Comparison of ENCODE assay signal across 10 cellular contexts in genomic region chr9:111959468-111959941, GRCh38.
DNase-seq lines count a peak whose midpoint lies in the region; ATAC-seq and TF ChIP-seq lines count a peak whose summit lies in the region.
"Had no signal": no experiment of that assay in that cellular context is flagged by ENCODE, and none has a peak within 500 bp of the region (broad histone marks: within the 10 kb centered on the region; RNA-seq: fewer than 3 reads in every experiment).

No MANE protein-coding gene starts in this region.

- H3K4me3 ChIP-seq in HEK293 (ENCODE audit: low read depth, low read length) (no peak overlapping the region), heart left ventricle (no peak overlapping the region), smooth muscle cell (no peak overlapping the region)
- H3K4me3 ChIP-seq: testis had no signal

- TF ChIP-seq CTCF in HEK293 (tag by site-specific recombination; IDR thresholded peaks at IDR 0.05) (no peak), heart left ventricle (IDR thresholded peaks at IDR 0.05) (no peak), smooth muscle cell (IDR thresholded peaks at IDR 0.05; ENCODE audit: borderline replicate concordance, insufficient read depth, poor library complexity, severe bottlenecking) (no peak)
- no peak for TF ChIP-seq CTCF in activated CD8-positive, alpha-beta T cell treated with anti-CD3 and anti-CD28 coated beads for 36 hours (IDR thresholded peaks at IDR 0.05)

- WGBS in heart left ventricle, 4 donors = 57 to 83% (median 59%) methylated on average over 2 of the region's 2 CpGs
- WGBS in smooth muscle cell (ENCODE audit: low lambda C conversion rate) = 32% methylated on average over 2 of the region's 2 CpGs

- H3K4me1 ChIP-seq in HEK293 (ENCODE audit: control insufficient read depth, insufficient read depth, low read length) (peaks cover 19% of the 10 kb centered on the region), heart left ventricle (peaks cover 0 to 35% (median 7%) of the 10 kb centered on the region in 12 donors), smooth muscle cell (ENCODE audit: low read depth) (no peaks in the 10 kb centered on the region)

- DNase-seq in RPMI7951 (ENCODE audit: low read depth) (peak; percentile 87), heart left ventricle (peak in 2 of 5 donors; percentile 33 to 51), smooth muscle cell (lab: John Stamatoyannopoulos, UW; ENCODE audit: unreplicated experiment) (no peak), NAMALWA (ENCODE audit: low spot score) (no peak)
- no peak for DNase-seq in activated CD8-positive, alpha-beta memory T cell treated with anti-CD3 and anti-CD28 coated beads for 24 hours
- no peak for DNase-seq in activated CD8-positive, alpha-beta T cell treated with anti-CD3 and anti-CD28 coated beads for 36 hours
- DNase-seq: activated naive CD4-positive, alpha-beta T cell; testis had no signal

- no peak overlapping the region for H3K4me3 Mint-ChIP-seq in activated CD8-positive, alpha-beta T cell treated with anti-CD3 and anti-CD28 coated beads for 36 hours

- H3K27ac ChIP-seq in HEK293 (ENCODE audit: extremely low read depth, low read depth, low read length) (no peak overlapping the region; the same call in 1 of the 2 replicates), heart left ventricle (peak overlapping the region in 1 of 12 donors; percentile 77), smooth muscle cell (ENCODE audit: low read depth) (peak overlapping the region; percentile 82)
- H3K27ac ChIP-seq: testis had no signal

- H3K27ac Mint-ChIP-seq in activated CD8-positive, alpha-beta T cell treated with anti-CD3 and anti-CD28 coated beads for 36 hours = no peak overlapping the region

- H3K27me3 Mint-ChIP-seq in activated CD8-positive, alpha-beta T cell treated with anti-CD3 and anti-CD28 coated beads for 36 hours = peaks cover 2% of the 10 kb centered on the region

- H4K20me1 ChIP-seq in smooth muscle cell (ENCODE audit: low read depth) = no peaks in the 10 kb centered on the region

- H3K36me3 Mint-ChIP-seq in activated CD8-positive, alpha-beta T cell treated with anti-CD3 and anti-CD28 coated beads for 36 hours (ENCODE audit: low read depth) = no peaks in the 10 kb centered on the region

- H3K9me3 Mint-ChIP-seq in activated CD8-positive, alpha-beta T cell treated with anti-CD3 and anti-CD28 coated beads for 36 hours = no peaks in the 10 kb centered on the region

- H2AFZ ChIP-seq in smooth muscle cell (ENCODE audit: low read depth) = no peak overlapping the region

- H3K36me3 ChIP-seq in HEK293 (ENCODE audit: control insufficient read depth in 2 of 2, insufficient read depth in 1 of 2, low read length in 2 of 2) (no peaks in the 10 kb centered on the region), heart left ventricle (no peaks in the 10 kb centered on the region), smooth muscle cell (ENCODE audit: low read depth) (no peaks in the 10 kb centered on the region)

- peak overlapping the region; percentile 65 for H3K4me2 ChIP-seq in smooth muscle cell

- H3F3A ChIP-seq in smooth muscle cell (ENCODE audit: low read depth) = peaks cover 3% of the 10 kb centered on the region

- H3K9me3 ChIP-seq in HEK293 (ENCODE audit: control insufficient read depth, insufficient read depth, low read depth, low read length) = no peaks in the 10 kb centered on the region
- no peaks in the 10 kb centered on the region for H3K9me3 ChIP-seq in heart left ventricle
- no peaks in the 10 kb centered on the region for H3K9me3 ChIP-seq in smooth muscle cell (replicated peaks; ENCODE audit: low read depth)
- H3K9me3 ChIP-seq: testis had no signal

- no peaks in the 10 kb centered on the region for H3K27me3 ChIP-seq in heart left ventricle
- no peaks in the 10 kb centered on the region for H3K27me3 ChIP-seq in smooth muscle cell (ENCODE audit: low read depth)
- H3K27me3 ChIP-seq: testis had no signal

- intact Hi-C loops in heart left ventricle (cut with DNase I) = loop anchor here in 1 of 10 donors (10.0 kb wide), 1 partner anchor 65 kb away; the partner anchor contains the start of gene UGCG
- intact Hi-C loops in activated CD8-positive, alpha-beta T cell treated with anti-CD3 and anti-CD28 coated beads for 36 hours (cut with micrococcal nuclease) = no loop called here

- no peak overlapping the region for H3K9ac ChIP-seq in smooth muscle cell (ENCODE audit: low read depth)

- H3K79me2 ChIP-seq in smooth muscle cell (ENCODE audit: low read depth) = no peaks in the 10 kb centered on the region

- POLR2A ChIA-PET in HEK293 (lab: Yijun Ruan, JAX) = interaction anchor here (0.8 to 1.5 kb wide), 2 partner anchors 62 to 63 kb away, joined by 3 to 5 read pairs; partner anchors contain the start of gene UGCG
- POLR2A ChIA-PET in activated CD8-positive, alpha-beta T cell treated with anti-CD3 and anti-CD28 coated beads for 36 hours (lab: Charles Lee) = no interaction called here

- peak; percentile 66 to 94 (median 82) for ATAC-seq in heart left ventricle
- ATAC-seq in activated CD8-positive, alpha-beta T cell treated with anti-CD3 and anti-CD28 coated beads for 36 hours = no peak
- no peak for ATAC-seq in HG03439 (IDR thresholded peaks at IDR 0.05; ENCODE audit: unreplicated experiment)

- peaks cover 20% of the 10 kb centered on the region for H3K4me1 Mint-ChIP-seq in activated CD8-positive, alpha-beta T cell treated with anti-CD3 and anti-CD28 coated beads for 36 hours (ENCODE audit: low read depth)

- TF ChIP-seq POLR2A in heart left ventricle (IDR thresholded peaks at IDR 0.05) = no peak

- CTCF ChIA-PET in HEK293 (lab: Yijun Ruan, JAX) = interaction anchor here (1.1 to 1.6 kb wide), 4 partner anchors 14 to 140 kb away, joined by 3 to 4 read pairs (median 4); no protein-coding TSS in a partner anchor
- CTCF ChIA-PET in activated CD8-positive, alpha-beta T cell treated with anti-CD3 and anti-CD28 coated beads for 36 hours (lab: Charles Lee) = interaction anchor here (1.0 to 1.4 kb wide), 2 partner anchors 116 to 200 kb away, joined by 3 to 5 read pairs; no protein-coding TSS in a partner anchor

TF ChIP-seq in HEK293, 187 proteins besides CTCF, POLR2A, EP300 and RAD21 (continues in another document):
- no peak for TF ChIP-seq ZNF121 (tag by site-specific recombination; IDR thresholded peaks at IDR 0.05)
- no peak for TF ChIP-seq ZNF26 (tag by site-specific recombination; IDR thresholded peaks at IDR 0.05)
- TF ChIP-seq INSM2 (tag by site-specific recombination; IDR thresholded peaks at IDR 0.05) = peak; percentile 48; the same call in 1 of the 2 replicates
- peak; percentile 64; the same call in 1 of the 2 replicates for TF ChIP-seq ZBTB6 (tag by site-specific recombination; IDR thresholded peaks at IDR 0.05)
- TF ChIP-seq OSR2 (tag by site-specific recombination; IDR thresholded peaks at IDR 0.05) = peak; percentile 62
- TF ChIP-seq KLF9 (tag by site-specific recombination; IDR thresholded peaks at IDR 0.05; ENCODE audit: low read depth) = no peak
- TF ChIP-seq KLF17 (tag by site-specific recombination; IDR thresholded peaks at IDR 0.05) = peak; percentile 43; the same call in 1 of the 2 replicates

Comparison
In these comparisons a context has a peak if more than half of its experiments do, and no peak if none do; other contexts are left out.
1. ATAC-seq: peak in heart left ventricle (4 of 4); none in activated CD8-positive, alpha-beta T cell treated with anti-CD3 and anti-CD28 coated beads for 36 hours (single experiment) and HG03439 (single experiment).